Comparison of ENCODE assay signal across 23 cellular contexts in genomic region chr6:67200626-67201403, GRCh38.
"Had no signal": no experiment of that assay in that cellular context is flagged by ENCODE, and none has a peak within 500 bp of the region (broad histone marks: within the 10 kb centered on the region; RNA-seq: fewer than 3 reads in every experiment).

No MANE protein-coding gene starts in this region.

- H3K36me3 ChIP-seq: heart right ventricle, ovary, stomach, thoracic aorta, transverse colon had no signal

- H3K27me3 ChIP-seq: heart right ventricle, ovary, stomach, transverse colon had no signal

- H3K4me1 ChIP-seq: heart right ventricle, stomach, transverse colon had no signal

- H3K27ac Mint-ChIP-seq: naive thymus-derived CD8-positive, alpha-beta T cell; progenitor cell of endocrine pancreas had no signal

- H3K4me3 ChIP-seq: coronary artery, heart right ventricle, mucosa of descending colon, ovary, smooth muscle cell, stomach, thoracic aorta, transverse colon had no signal

- H3K27ac ChIP-seq: coronary artery, heart right ventricle, ovary, stomach, thoracic aorta, transverse colon had no signal

- DNase-seq: effector CD8-positive, alpha-beta T cell; heart right ventricle; hypothalamus; mammary epithelial cell; mucosa of descending colon; naive thymus-derived CD8-positive, alpha-beta T cell; ovary; right cardiac atrium; stimulated activated CD4-positive, alpha-beta T cell treated with anti-CD3 and anti-CD28 coated beads, Interleukin-15, amount 100 ng/mL, for 24 hours; stimulated activated CD4-positive, alpha-beta T cell treated with anti-CD3 and anti-CD28 coated beads, Interleukin-1b, Interleukin-23, amount 100 ng/mL, for 48 hours; stimulated activated CD4-positive, alpha-beta T cell treated with anti-CD3 and anti-CD28 coated beads, Interleukin-4, amount 100 ng/mL, for 24 hours; stimulated activated naive CD4-positive, alpha-beta T cell; stomach; substantia nigra; transverse colon had no signal

- FAIRE-seq: frontal cortex, islet of Langerhans, urothelium cell line had no signal

- H3K27me3 Mint-ChIP-seq: naive thymus-derived CD8-positive, alpha-beta T cell; progenitor cell of endocrine pancreas had no signal

- ATAC-seq: heart right ventricle; left lobe of liver; mucosa of descending colon; naive thymus-derived CD8-positive, alpha-beta T cell; right cardiac atrium had no signal

- H3K4me3 Mint-ChIP-seq: naive thymus-derived CD8-positive, alpha-beta T cell had no signal

- H3K9me3 ChIP-seq: ovary, thoracic aorta had no signal
